In the genomic region with DNA sequence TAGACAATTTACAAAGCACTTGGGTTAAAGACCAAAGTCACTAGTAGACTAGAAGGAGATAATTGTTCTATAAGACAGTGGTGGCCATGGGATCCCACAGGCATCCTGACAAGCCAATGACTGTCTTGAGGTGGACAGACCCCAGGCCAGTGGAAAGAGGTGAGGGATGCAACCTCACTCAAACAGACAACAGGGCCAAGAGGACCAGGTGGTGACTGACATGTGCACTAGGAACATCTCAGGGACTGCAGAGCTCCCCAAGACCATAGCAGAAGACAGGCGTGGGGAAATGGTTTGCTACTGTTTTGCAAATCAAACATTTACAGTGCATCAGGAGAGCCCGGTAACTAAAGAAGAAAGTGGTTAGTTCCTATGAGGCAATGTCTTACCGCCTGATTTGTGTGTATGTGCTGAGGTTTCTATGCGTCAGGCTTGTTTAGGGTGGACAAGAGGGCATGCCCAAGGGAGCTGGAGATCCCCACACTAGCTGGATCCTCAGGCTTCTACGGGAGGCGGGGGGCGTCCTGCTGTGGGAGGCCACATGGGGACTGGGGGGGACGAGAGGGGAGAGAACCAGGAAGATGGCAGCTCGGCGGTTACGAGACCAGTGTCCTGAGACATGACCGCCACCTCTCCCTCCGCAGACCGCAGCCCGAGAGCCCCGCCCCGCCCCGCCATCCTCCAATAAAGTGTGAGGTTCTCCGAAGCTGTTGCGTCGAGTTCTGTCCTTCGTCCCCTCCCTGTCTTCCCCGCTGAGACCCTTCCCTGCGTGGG, we compare ENCODE assay signal across 1 cellular context.
TF ChIP-seq lines count a peak whose summit lies in the region.

No MANE protein-coding gene starts in this region.

TF ChIP-seq in SK-N-SH, 30 proteins besides CTCF, POLR2A, EP300 and RAD21:
- TF ChIP-seq, protein P1, sequence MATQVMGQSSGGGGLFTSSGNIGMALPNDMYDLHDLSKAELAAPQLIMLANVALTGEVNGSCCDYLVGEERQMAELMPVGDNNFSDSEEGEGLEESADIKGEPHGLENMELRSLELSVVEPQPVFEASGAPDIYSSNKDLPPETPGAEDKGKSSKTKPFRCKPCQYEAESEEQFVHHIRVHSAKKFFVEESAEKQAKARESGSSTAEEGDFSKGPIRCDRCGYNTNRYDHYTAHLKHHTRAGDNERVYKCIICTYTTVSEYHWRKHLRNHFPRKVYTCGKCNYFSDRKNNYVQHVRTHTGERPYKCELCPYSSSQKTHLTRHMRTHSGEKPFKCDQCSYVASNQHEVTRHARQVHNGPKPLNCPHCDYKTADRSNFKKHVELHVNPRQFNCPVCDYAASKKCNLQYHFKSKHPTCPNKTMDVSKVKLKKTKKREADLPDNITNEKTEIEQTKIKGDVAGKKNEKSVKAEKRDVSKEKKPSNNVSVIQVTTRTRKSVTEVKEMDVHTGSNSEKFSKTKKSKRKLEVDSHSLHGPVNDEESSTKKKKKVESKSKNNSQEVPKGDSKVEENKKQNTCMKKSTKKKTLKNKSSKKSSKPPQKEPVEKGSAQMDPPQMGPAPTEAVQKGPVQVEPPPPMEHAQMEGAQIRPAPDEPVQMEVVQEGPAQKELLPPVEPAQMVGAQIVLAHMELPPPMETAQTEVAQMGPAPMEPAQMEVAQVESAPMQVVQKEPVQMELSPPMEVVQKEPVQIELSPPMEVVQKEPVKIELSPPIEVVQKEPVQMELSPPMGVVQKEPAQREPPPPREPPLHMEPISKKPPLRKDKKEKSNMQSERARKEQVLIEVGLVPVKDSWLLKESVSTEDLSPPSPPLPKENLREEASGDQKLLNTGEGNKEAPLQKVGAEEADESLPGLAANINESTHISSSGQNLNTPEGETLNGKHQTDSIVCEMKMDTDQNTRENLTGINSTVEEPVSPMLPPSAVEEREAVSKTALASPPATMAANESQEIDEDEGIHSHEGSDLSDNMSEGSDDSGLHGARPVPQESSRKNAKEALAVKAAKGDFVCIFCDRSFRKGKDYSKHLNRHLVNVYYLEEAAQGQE (IDR thresholded peaks at IDR 0.05; ENCODE audit: low read depth, low read length), result no peak
- TF ChIP-seq MEF2A (IDR thresholded peaks at IDR 0.05; ENCODE audit: borderline replicate concordance, low read depth) (no peak), RFX5 (IDR thresholded peaks at IDR 0.05; ENCODE audit: low read length) (no peak), TCF12 (IDR thresholded peaks at IDR 0.05) (no peak), SIN3A (IDR thresholded peaks at IDR 0.05; ENCODE audit: borderline replicate concordance, low read depth, low read length) (no peak), RCOR1 (IDR thresholded peaks at IDR 0.05; ENCODE audit: low read length) (no peak), ELF1 (IDR thresholded peaks at IDR 0.05) (no peak), MXI1 (IDR thresholded peaks at IDR 0.05; ENCODE audit: low read depth, low read length) (no peak), GATA2 (CRISPR knock-in tag; IDR thresholded peaks at IDR 0.05) (no peak)
- TF ChIP-seq, protein P2, sequence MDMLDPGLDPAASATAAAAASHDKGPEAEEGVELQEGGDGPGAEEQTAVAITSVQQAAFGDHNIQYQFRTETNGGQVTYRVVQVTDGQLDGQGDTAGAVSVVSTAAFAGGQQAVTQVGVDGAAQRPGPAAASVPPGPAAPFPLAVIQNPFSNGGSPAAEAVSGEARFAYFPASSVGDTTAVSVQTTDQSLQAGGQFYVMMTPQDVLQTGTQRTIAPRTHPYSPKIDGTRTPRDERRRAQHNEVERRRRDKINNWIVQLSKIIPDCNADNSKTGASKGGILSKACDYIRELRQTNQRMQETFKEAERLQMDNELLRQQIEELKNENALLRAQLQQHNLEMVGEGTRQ (IDR thresholded peaks at IDR 0.05; ENCODE audit: borderline replicate concordance, low read depth, low read length), result no peak
- TF ChIP-seq, protein P3, sequence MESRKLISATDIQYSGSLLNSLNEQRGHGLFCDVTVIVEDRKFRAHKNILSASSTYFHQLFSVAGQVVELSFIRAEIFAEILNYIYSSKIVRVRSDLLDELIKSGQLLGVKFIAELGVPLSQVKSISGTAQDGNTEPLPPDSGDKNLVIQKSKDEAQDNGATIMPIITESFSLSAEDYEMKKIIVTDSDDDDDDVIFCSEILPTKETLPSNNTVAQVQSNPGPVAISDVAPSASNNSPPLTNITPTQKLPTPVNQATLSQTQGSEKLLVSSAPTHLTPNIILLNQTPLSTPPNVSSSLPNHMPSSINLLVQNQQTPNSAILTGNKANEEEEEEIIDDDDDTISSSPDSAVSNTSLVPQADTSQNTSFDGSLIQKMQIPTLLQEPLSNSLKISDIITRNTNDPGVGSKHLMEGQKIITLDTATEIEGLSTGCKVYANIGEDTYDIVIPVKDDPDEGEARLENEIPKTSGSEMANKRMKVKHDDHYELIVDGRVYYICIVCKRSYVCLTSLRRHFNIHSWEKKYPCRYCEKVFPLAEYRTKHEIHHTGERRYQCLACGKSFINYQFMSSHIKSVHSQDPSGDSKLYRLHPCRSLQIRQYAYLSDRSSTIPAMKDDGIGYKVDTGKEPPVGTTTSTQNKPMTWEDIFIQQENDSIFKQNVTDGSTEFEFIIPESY (IDR thresholded peaks at IDR 0.05; ENCODE audit: borderline replicate concordance, low read depth), result no peak
- TF ChIP-seq, protein P4, sequence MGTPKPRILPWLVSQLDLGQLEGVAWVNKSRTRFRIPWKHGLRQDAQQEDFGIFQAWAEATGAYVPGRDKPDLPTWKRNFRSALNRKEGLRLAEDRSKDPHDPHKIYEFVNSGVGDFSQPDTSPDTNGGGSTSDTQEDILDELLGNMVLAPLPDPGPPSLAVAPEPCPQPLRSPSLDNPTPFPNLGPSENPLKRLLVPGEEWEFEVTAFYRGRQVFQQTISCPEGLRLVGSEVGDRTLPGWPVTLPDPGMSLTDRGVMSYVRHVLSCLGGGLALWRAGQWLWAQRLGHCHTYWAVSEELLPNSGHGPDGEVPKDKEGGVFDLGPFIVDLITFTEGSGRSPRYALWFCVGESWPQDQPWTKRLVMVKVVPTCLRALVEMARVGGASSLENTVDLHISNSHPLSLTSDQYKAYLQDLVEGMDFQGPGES (IDR thresholded peaks at IDR 0.05; ENCODE audit: low read depth, low read length), result no peak
